8 cellular contexts compared by ENCODE assay signal in genomic region chr22:41799486-41800347, GRCh38. TPM values are rescaled to one million over a fixed set of nuclear protein-coding genes. Genes with fewer than 3 reads are reported as not detected.
DNase-seq lines count a peak whose midpoint lies in the region; ATAC-seq and TF ChIP-seq lines count a peak whose summit lies in the region.

No MANE protein-coding gene starts in this region.

- CTCF ChIA-PET in CD4-positive, alpha-beta memory T cell (lab: Charles Lee; ENCODE audit: partially characterized antibody): interaction anchor here (0.6 to 5.2 kb wide), 16 partner anchors 13 to 150 kb away, joined by 3 to 71 read pairs (median 5); partner anchors contain the start of genes MEI1 and SREBF2

- peak overlapping the region; percentile 90 to 99 (median 98) for H3K27ac Mint-ChIP-seq in CD4-positive, alpha-beta memory T cell
- peak overlapping the region; percentile 95 for H3K27ac Mint-ChIP-seq in activated naive CD8-positive, alpha-beta T cell
- peak overlapping the region; percentile 95 for H3K27ac Mint-ChIP-seq in osteocyte (ENCODE audit: unreplicated experiment)

- peaks cover 5 to 31% of the 10 kb centered on the region in 2 donors for H3K36me3 Mint-ChIP-seq in CD4-positive, alpha-beta memory T cell
- no peaks in the 10 kb centered on the region for H3K36me3 Mint-ChIP-seq in activated naive CD8-positive, alpha-beta T cell
- H3K36me3 Mint-ChIP-seq in osteocyte (ENCODE audit: unreplicated experiment): no peaks in the 10 kb centered on the region

- H3K27me3 Mint-ChIP-seq in CD4-positive, alpha-beta memory T cell: no peaks in the 10 kb centered on the region
- H3K27me3 Mint-ChIP-seq in activated naive CD8-positive, alpha-beta T cell: no peaks in the 10 kb centered on the region
- H3K27me3 Mint-ChIP-seq in osteocyte (ENCODE audit: unreplicated experiment): no peaks in the 10 kb centered on the region

- peak in 1 of 5 donors; percentile 12 for DNase-seq in CD4-positive, alpha-beta memory T cell
- DNase-seq in cardiac muscle cell (ENCODE audit: low read depth in 1 of 2, low spot score in 1 of 2) (peak; percentile 15 to 31), osteocyte (ENCODE audit: extremely low spot score, unreplicated experiment) (no peak), NCI-H1930 (lab: John Stamatoyannopoulos, UW) (no peak), NOMO-1 treated with DMSO at 0.1 percent for 48 hours (lab: John Stamatoyannopoulos, UW; ENCODE audit: unreplicated experiment) (no peak)

- H3K9ac ChIP-seq in HUES48 (ENCODE audit: low read depth, low read length): peak overlapping the region; percentile 74

- H3K4me1 Mint-ChIP-seq in CD4-positive, alpha-beta memory T cell: peaks cover 20 to 48% (median 33%) of the 10 kb centered on the region in 4 donors
- H3K4me1 Mint-ChIP-seq in activated naive CD8-positive, alpha-beta T cell (ENCODE audit: low read depth): peaks cover 35% of the 10 kb centered on the region
- peaks cover 20% of the 10 kb centered on the region for H3K4me1 Mint-ChIP-seq in osteocyte (ENCODE audit: unreplicated experiment)

- peaks cover 0 to 2% (median 0%) of the 10 kb centered on the region in 8 donors for H3K9me3 Mint-ChIP-seq in CD4-positive, alpha-beta memory T cell
- no peaks in the 10 kb centered on the region for H3K9me3 Mint-ChIP-seq in activated naive CD8-positive, alpha-beta T cell (ENCODE audit: low read depth)
- no peaks in the 10 kb centered on the region for H3K9me3 Mint-ChIP-seq in osteocyte (ENCODE audit: unreplicated experiment)

- peaks cover 34% of the 10 kb centered on the region for H3K4me1 ChIP-seq in CD4-positive, alpha-beta memory T cell (ENCODE audit: insufficient read depth, low read length)
- H3K4me1 ChIP-seq in HUES48 (ENCODE audit: control insufficient read depth, insufficient read depth, low read length): peaks cover 19% of the 10 kb centered on the region
- H3K4me1 ChIP-seq in cardiac muscle cell (ENCODE audit: low read depth): peaks cover 12% of the 10 kb centered on the region

- peaks cover 7% of the 10 kb centered on the region for H3K36me3 ChIP-seq in CD4-positive, alpha-beta memory T cell (ENCODE audit: insufficient read depth, low read length)
- H3K36me3 ChIP-seq in HUES48 (ENCODE audit: control insufficient read depth, insufficient read depth, low read length): no peaks in the 10 kb centered on the region
- no peaks in the 10 kb centered on the region for H3K36me3 ChIP-seq in cardiac muscle cell

- H3K4me3 Mint-ChIP-seq in CD4-positive, alpha-beta memory T cell: peak overlapping the region; percentile 91 to 98 (median 96)
- H3K4me3 Mint-ChIP-seq in activated naive CD8-positive, alpha-beta T cell: peak overlapping the region; percentile 96
- H3K4me3 Mint-ChIP-seq in osteocyte (ENCODE audit: unreplicated experiment): peak overlapping the region; percentile 99

- peak overlapping the region; percentile 91 to 92 for H3K4me3 ChIP-seq in CD4-positive, alpha-beta memory T cell (ENCODE audit: low read length in 2 of 2)
- H3K4me3 ChIP-seq in HUES48 (ENCODE audit: low read depth, low read length) (peak overlapping the region; percentile 82), cardiac muscle cell (peak overlapping the region; percentile 52)

- intact Hi-C loops in CD4-positive, alpha-beta memory T cell (cut with micrococcal nuclease): loop anchor here (1.0 to 5.0 kb wide), 6 partner anchors 18 to 142 kb away; partner anchors contain the start of gene MEI1

- no peak for TF ChIP-seq CTCF in cardiac muscle cell (IDR thresholded peaks at IDR 0.05; ENCODE audit: low read depth, low read length)
- TF ChIP-seq CTCF in osteocyte (IDR thresholded peaks at IDR 0.05): no peak

- no peaks in the 10 kb centered on the region for H3K9me3 ChIP-seq in CD4-positive, alpha-beta memory T cell (ENCODE audit: control insufficient read depth in 1 of 2, low read length in 2 of 2)
- H3K9me3 ChIP-seq in HUES48 (ENCODE audit: control insufficient read depth, insufficient read depth, low read length) (no peaks in the 10 kb centered on the region), cardiac muscle cell (ENCODE audit: low read depth) (no peaks in the 10 kb centered on the region)

- ATAC-seq in GM19397 (IDR thresholded peaks at IDR 0.05; ENCODE audit: unreplicated experiment): peak; percentile 38

- POLR2A ChIA-PET in CD4-positive, alpha-beta memory T cell (lab: Charles Lee; ENCODE audit: partially characterized antibody): interaction anchor here (0.9 to 7.5 kb wide), 41 partner anchors 8 to 778 kb away, joined by 3 to 584 read pairs (median 7); partner anchors contain the start of genes ACO2, CENPM, MEI1 and NDUFA6

- H3K27me3 ChIP-seq in CD4-positive, alpha-beta memory T cell (ENCODE audit: insufficient read depth, low read length): no peaks in the 10 kb centered on the region
- no peaks in the 10 kb centered on the region for H3K27me3 ChIP-seq in HUES48 (ENCODE audit: control insufficient read depth, insufficient read depth, low read length)
- H3K27me3 ChIP-seq in cardiac muscle cell: no peaks in the 10 kb centered on the region

- peak overlapping the region; percentile 85 for H3K27ac ChIP-seq in CD4-positive, alpha-beta memory T cell (ENCODE audit: low read depth, low read length)
- peak overlapping the region; percentile 95 for H3K27ac ChIP-seq in HUES48 (ENCODE audit: low read depth, low read length)
- H3K27ac ChIP-seq in cardiac muscle cell: peak overlapping the region; percentile 62

RNA-seq across cellular contexts. Expression of gene CCDC134, which starts 0.8 kb away (rescaled TPM):
- 10 to 100 TPM; 23.2 to 27.8 TPM for total RNA-seq in CD4-positive, alpha-beta memory T cell
- 1 to 10 TPM; 1.2 to 2.7 TPM for polyA plus RNA-seq in CD4-positive, alpha-beta memory T cell
- total RNA-seq in cardiac muscle cell (14.8 and 19.3 TPM in 2 replicates), osteocyte (7.8 and 10.0 TPM in 2 replicates)
- 10.3 and 11.5 TPM in 2 replicates for polyA plus RNA-seq in cardiac muscle cell

RNA-seq across cellular contexts. Expression of gene SREBF2, which starts 33.2 kb away (rescaled TPM):
- total RNA-seq in CD4-positive, alpha-beta memory T cell: 100 to 1,000 TPM; 109 to 112 TPM
- polyA plus RNA-seq in CD4-positive, alpha-beta memory T cell: 10 to 100 TPM; 14.5 to 23.6 TPM
- total RNA-seq in cardiac muscle cell (259 and 273 TPM in 2 replicates), osteocyte (114 and 119 TPM in 2 replicates)
- 225 and 238 TPM in 2 replicates for polyA plus RNA-seq in cardiac muscle cell

Comparison
In these comparisons a context has a peak if more than half of its experiments do, and no peak if none do; other contexts are left out.
1. DNase-seq: peak in cardiac muscle cell (2 of 2); none in osteocyte (single experiment), NCI-H1930 (0 of 2) and NOMO-1 treated with DMSO at 0.1 percent for 48 hours (single experiment).
2. Peak in every context shown above with its lines, with median percentiles within 50 percentile points of each other: H3K27ac ChIP-seq, H3K4me3 ChIP-seq, H3K27ac Mint-ChIP-seq and H3K4me3 Mint-ChIP-seq.